ENCODE assay signal across 8 cellular contexts in the genomic region with DNA sequence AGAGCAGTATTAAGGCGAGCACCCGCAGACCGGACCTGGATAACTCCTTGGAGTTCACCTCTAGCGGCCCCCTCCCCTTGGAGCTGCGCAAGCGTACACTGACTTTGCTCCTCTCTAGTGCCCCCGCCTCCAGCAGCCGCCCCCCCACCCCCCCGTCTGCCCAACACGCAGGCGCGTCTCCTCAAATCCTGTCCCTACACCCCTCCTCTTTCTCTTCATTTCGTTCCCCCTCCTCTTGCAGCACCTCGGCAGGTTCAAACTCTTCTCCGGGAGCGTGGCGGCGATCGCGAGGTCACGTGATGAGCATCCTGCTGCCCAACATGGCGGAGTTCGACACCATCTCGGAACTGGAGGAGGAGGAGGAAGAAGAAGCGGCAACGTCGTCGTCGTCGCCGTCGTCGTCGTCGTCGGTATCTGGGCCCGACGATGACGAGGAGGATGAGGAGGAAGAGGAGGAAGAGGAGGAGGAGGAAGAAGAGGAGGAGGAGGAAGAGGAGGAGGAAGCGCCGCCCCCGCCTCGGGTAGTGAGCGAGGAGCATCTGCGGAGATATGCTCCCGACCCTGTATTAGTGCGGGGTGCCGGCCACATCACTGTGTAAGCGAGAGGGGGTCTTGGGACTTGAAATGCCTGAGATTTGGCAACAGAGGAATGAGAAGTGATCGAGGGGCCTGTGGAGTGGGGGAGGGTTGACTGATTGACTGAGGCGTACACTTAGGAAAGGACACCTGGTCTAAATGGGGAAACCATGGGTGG. TPM values are rescaled to one million over a fixed set of nuclear protein-coding genes. Genes with fewer than 3 reads are reported as not detected.
DNase-seq lines count a peak whose midpoint lies in the region; ATAC-seq and TF ChIP-seq lines count a peak whose summit lies in the region.

A gene (plus strand): TSS at position 212 of the 754 bp plus-strand sequence. CDS start 88 bp downstream, at position 300.

- no peak for TF ChIP-seq CTCF in glutamatergic neuron (IDR thresholded peaks at IDR 0.05; ENCODE audit: partially characterized antibody, unreplicated experiment)
- TF ChIP-seq CTCF in osteocyte (IDR thresholded peaks at IDR 0.05), result no peak
- TF ChIP-seq CTCF in testis (IDR thresholded peaks at IDR 0.05), result no peak

- no peaks in the 10 kb centered on the region for H3K36me3 Mint-ChIP-seq in activated naive CD4-positive, alpha-beta T cell treated with anti-CD3 and anti-CD28 coated beads, Interleukin-2, amount 50 U/mL, for 24 hours
- H3K36me3 Mint-ChIP-seq in glutamatergic neuron (ENCODE audit: unreplicated experiment) (no peaks in the 10 kb centered on the region), osteocyte (ENCODE audit: unreplicated experiment) (no peaks in the 10 kb centered on the region)

- no peaks in the 10 kb centered on the region for H3K9me3 ChIP-seq in SJSA1 (replicated peaks)
- H3K9me3 ChIP-seq in testis, result no peaks in the 10 kb centered on the region

- 0 to 1% methylated on average over 15 to 50 of the region's 51 CpGs for whole genome bisulfite sequencing in testis, 2 donors

- peak within 1 kb of the TSS; percentile 98 for H3K27ac Mint-ChIP-seq in activated naive CD4-positive, alpha-beta T cell treated with anti-CD3 and anti-CD28 coated beads, Interleukin-2, amount 50 U/mL, for 24 hours
- H3K27ac Mint-ChIP-seq in glutamatergic neuron (ENCODE audit: unreplicated experiment) (peak within 1 kb of the TSS; percentile 100), osteocyte (ENCODE audit: unreplicated experiment) (peak within 1 kb of the TSS; percentile 97)

- TF ChIP-seq POLR2A in testis (IDR thresholded peaks at IDR 0.05), result no peak

- H3K27ac ChIP-seq in SJSA1 (peak within 1 kb of the TSS; percentile 51), testis (peak within 1 kb of the TSS; percentile 77 to 90)

- peak within 1 kb of the TSS; percentile 63 for H3K4me3 ChIP-seq in SJSA1
- H3K4me3 ChIP-seq in testis, result peak within 1 kb of the TSS; percentile 57 to 77

- H3K4me1 ChIP-seq in SJSA1 (replicated peaks) (0 out of 2 replicates have a peak, but pooled peaks cover 4% of the 10 kb centered on the region), testis (no peaks in the 10 kb centered on the region)

- no peaks in the 10 kb centered on the region for H3K9me3 Mint-ChIP-seq in activated naive CD4-positive, alpha-beta T cell treated with anti-CD3 and anti-CD28 coated beads, Interleukin-2, amount 50 U/mL, for 24 hours
- no peaks in the 10 kb centered on the region for H3K9me3 Mint-ChIP-seq in glutamatergic neuron (ENCODE audit: unreplicated experiment)
- peaks cover 7% of the 10 kb centered on the region for H3K9me3 Mint-ChIP-seq in osteocyte (ENCODE audit: unreplicated experiment)

- peak within 1 kb of the TSS; percentile 89 for H3K4me3 Mint-ChIP-seq in activated naive CD4-positive, alpha-beta T cell treated with anti-CD3 and anti-CD28 coated beads, Interleukin-2, amount 50 U/mL, for 24 hours
- H3K4me3 Mint-ChIP-seq in glutamatergic neuron (ENCODE audit: unreplicated experiment), result peak within 1 kb of the TSS; percentile 100
- H3K4me3 Mint-ChIP-seq in osteocyte (ENCODE audit: unreplicated experiment), result peak within 1 kb of the TSS; percentile 96

- H3K36me3 ChIP-seq in SJSA1 (no peaks in the 10 kb centered on the region; the same call in 1 of the 2 replicates), testis (ENCODE audit: low read depth, missing control alignments) (no peaks in the 10 kb centered on the region)

- DNase-seq in DMS 273 treated with DMSO at 0.1 percent for 48 hours (lab: John Stamatoyannopoulos, UW) (peak; percentile 62), KG1 (lab: John Stamatoyannopoulos, UW) (peak; percentile 62), SJSA1 (ENCODE audit: low read depth in 1 of 2, low spot score in 2 of 2) (peak; percentile 47 to 54), glutamatergic neuron (peak; percentile 72), osteocyte (ENCODE audit: extremely low spot score, unreplicated experiment) (peak; percentile 88), testis (peak; percentile 78)

- H3K27me3 ChIP-seq in SJSA1 (replicated peaks) (no peaks in the 10 kb centered on the region), testis (no peaks in the 10 kb centered on the region)

- H3K4me1 Mint-ChIP-seq in activated naive CD4-positive, alpha-beta T cell treated with anti-CD3 and anti-CD28 coated beads, Interleukin-2, amount 50 U/mL, for 24 hours, result peaks cover 30% of the 10 kb centered on the region
- no peaks in the 10 kb centered on the region for H3K4me1 Mint-ChIP-seq in glutamatergic neuron (ENCODE audit: low read depth, unreplicated experiment)
- H3K4me1 Mint-ChIP-seq in osteocyte (ENCODE audit: unreplicated experiment), result peaks cover 4% of the 10 kb centered on the region

- peak; percentile 60 for ATAC-seq in GM21529 (IDR thresholded peaks at IDR 0.05; ENCODE audit: unreplicated experiment)

- intact Hi-C loops in testis (cut with DNase I; ENCODE audit: low total_unique reads), result no loop called here

- H3K27me3 Mint-ChIP-seq in activated naive CD4-positive, alpha-beta T cell treated with anti-CD3 and anti-CD28 coated beads, Interleukin-2, amount 50 U/mL, for 24 hours, result no peaks in the 10 kb centered on the region
- H3K27me3 Mint-ChIP-seq in glutamatergic neuron (ENCODE audit: unreplicated experiment), result no peaks in the 10 kb centered on the region
- no peaks in the 10 kb centered on the region for H3K27me3 Mint-ChIP-seq in osteocyte (ENCODE audit: unreplicated experiment)

RNA-seq across cellular contexts. Expression of the gene that starts here (rescaled TPM):
- 5.4 and 5.5 TPM in 2 replicates for total RNA-seq in SJSA1 (2014; rRNA removed; shearing (Covaris generic))
- 5.6 TPM for total RNA-seq in glutamatergic neuron (ENCODE audit: unreplicated experiment)
- total RNA-seq in osteocyte, result 8.8 and 9.0 TPM in 2 replicates
- 1 to 10 TPM; 7.8 to 8.6 TPM for total RNA-seq in testis
- polyA plus RNA-seq in testis (ENCODE audit: insufficient read depth, low read depth, low replicate concordance), result 4.0 TPM

Comparison
In these comparisons a context has a peak if more than half of its experiments do, and no peak if none do; other contexts are left out.
1. Peak in every context shown above with its lines: DNase-seq, ATAC-seq, H3K4me3 ChIP-seq and H3K27ac ChIP-seq.